1 cellular context compared by ENCODE assay signal in the genomic region with DNA sequence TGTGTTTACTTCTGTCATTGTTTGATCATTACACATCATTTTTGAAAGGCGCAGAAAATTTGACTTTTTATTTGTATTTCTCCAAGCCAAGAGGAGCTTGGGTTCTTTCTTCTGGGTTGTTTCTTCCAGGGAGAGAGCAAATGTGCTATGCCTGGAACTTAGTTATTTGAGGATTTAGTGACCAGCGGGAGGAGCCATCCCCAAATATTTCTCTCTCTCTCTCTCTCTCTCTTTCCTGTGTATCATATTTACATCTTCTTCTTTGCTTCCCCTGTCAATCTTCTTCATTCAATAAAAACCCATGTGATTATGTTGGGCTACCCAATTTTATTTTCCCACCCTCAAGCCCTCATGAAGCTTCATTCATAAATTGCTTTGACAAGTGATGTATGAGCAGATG.
TF ChIP-seq lines count a peak whose summit lies in the region.

No MANE protein-coding gene starts in this region.

TF ChIP-seq in H1, 55 proteins besides CTCF, POLR2A, EP300 and RAD21 (continued from another document):
- no peak for TF ChIP-seq SAP30 (IDR thresholded peaks at IDR 0.05; ENCODE audit: insufficient read depth, insufficient replicate concordance, low read length)
TF ChIP-seq in H1: peak in this region for 0.
